Comparison of ENCODE assay signal across 1 cellular context in genomic region chr7:128408709-128409434, GRCh38.
TF ChIP-seq lines count a peak whose summit lies in the region.

No MANE protein-coding gene starts in this region.

TF ChIP-seq in K562, 482 proteins besides CTCF, POLR2A, EP300 and RAD21 (continued from another document and continues in another):
- TF ChIP-seq, protein P1, sequence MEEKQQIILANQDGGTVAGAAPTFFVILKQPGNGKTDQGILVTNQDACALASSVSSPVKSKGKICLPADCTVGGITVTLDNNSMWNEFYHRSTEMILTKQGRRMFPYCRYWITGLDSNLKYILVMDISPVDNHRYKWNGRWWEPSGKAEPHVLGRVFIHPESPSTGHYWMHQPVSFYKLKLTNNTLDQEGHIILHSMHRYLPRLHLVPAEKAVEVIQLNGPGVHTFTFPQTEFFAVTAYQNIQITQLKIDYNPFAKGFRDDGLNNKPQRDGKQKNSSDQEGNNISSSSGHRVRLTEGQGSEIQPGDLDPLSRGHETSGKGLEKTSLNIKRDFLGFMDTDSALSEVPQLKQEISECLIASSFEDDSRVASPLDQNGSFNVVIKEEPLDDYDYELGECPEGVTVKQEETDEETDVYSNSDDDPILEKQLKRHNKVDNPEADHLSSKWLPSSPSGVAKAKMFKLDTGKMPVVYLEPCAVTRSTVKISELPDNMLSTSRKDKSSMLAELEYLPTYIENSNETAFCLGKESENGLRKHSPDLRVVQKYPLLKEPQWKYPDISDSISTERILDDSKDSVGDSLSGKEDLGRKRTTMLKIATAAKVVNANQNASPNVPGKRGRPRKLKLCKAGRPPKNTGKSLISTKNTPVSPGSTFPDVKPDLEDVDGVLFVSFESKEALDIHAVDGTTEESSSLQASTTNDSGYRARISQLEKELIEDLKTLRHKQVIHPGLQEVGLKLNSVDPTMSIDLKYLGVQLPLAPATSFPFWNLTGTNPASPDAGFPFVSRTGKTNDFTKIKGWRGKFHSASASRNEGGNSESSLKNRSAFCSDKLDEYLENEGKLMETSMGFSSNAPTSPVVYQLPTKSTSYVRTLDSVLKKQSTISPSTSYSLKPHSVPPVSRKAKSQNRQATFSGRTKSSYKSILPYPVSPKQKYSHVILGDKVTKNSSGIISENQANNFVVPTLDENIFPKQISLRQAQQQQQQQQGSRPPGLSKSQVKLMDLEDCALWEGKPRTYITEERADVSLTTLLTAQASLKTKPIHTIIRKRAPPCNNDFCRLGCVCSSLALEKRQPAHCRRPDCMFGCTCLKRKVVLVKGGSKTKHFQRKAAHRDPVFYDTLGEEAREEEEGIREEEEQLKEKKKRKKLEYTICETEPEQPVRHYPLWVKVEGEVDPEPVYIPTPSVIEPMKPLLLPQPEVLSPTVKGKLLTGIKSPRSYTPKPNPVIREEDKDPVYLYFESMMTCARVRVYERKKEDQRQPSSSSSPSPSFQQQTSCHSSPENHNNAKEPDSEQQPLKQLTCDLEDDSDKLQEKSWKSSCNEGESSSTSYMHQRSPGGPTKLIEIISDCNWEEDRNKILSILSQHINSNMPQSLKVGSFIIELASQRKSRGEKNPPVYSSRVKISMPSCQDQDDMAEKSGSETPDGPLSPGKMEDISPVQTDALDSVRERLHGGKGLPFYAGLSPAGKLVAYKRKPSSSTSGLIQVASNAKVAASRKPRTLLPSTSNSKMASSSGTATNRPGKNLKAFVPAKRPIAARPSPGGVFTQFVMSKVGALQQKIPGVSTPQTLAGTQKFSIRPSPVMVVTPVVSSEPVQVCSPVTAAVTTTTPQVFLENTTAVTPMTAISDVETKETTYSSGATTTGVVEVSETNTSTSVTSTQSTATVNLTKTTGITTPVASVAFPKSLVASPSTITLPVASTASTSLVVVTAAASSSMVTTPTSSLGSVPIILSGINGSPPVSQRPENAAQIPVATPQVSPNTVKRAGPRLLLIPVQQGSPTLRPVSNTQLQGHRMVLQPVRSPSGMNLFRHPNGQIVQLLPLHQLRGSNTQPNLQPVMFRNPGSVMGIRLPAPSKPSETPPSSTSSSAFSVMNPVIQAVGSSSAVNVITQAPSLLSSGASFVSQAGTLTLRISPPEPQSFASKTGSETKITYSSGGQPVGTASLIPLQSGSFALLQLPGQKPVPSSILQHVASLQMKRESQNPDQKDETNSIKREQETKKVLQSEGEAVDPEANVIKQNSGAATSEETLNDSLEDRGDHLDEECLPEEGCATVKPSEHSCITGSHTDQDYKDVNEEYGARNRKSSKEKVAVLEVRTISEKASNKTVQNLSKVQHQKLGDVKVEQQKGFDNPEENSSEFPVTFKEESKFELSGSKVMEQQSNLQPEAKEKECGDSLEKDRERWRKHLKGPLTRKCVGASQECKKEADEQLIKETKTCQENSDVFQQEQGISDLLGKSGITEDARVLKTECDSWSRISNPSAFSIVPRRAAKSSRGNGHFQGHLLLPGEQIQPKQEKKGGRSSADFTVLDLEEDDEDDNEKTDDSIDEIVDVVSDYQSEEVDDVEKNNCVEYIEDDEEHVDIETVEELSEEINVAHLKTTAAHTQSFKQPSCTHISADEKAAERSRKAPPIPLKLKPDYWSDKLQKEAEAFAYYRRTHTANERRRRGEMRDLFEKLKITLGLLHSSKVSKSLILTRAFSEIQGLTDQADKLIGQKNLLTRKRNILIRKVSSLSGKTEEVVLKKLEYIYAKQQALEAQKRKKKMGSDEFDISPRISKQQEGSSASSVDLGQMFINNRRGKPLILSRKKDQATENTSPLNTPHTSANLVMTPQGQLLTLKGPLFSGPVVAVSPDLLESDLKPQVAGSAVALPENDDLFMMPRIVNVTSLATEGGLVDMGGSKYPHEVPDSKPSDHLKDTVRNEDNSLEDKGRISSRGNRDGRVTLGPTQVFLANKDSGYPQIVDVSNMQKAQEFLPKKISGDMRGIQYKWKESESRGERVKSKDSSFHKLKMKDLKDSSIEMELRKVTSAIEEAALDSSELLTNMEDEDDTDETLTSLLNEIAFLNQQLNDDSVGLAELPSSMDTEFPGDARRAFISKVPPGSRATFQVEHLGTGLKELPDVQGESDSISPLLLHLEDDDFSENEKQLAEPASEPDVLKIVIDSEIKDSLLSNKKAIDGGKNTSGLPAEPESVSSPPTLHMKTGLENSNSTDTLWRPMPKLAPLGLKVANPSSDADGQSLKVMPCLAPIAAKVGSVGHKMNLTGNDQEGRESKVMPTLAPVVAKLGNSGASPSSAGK (IDR thresholded peaks at IDR 0.05) = no peak
- TF ChIP-seq ZNF165 (CRISPR knock-in tag; IDR thresholded peaks at IDR 0.05; ENCODE audit: borderline replicate concordance) (no peak), RBM34 (IDR thresholded peaks at IDR 0.05; ENCODE audit: borderline replicate concordance, insufficient read depth, low read length) (no peak), NR2C1 (IDR thresholded peaks at IDR 0.05) (no peak), NR2C1 (tag; IDR thresholded peaks at IDR 0.05) (no peak), ZNF3 (CRISPR knock-in tag; IDR thresholded peaks at IDR 0.05) (no peak), ETS1 (conservative IDR thresholded peaks at IDR 0.05; ENCODE audit: control insufficient read depth, low read depth, low read length) (no peak), POLR2AphosphoS5 (IDR thresholded peaks at IDR 0.05; ENCODE audit: control insufficient read depth, insufficient read depth, low read depth, low read length) (0 out of 2 replicates have a peak, but pooled peaks have one; percentile 1), CXXC5 (CRISPR knock-in tag; IDR thresholded peaks at IDR 0.05) (no peak), TCF7L2 (IDR thresholded peaks at IDR 0.05; ENCODE audit: low read depth, low read length) (no peak), TEAD1 (CRISPR knock-in tag; IDR thresholded peaks at IDR 0.05) (no peak), MBD2 (IDR thresholded peaks at IDR 0.05; ENCODE audit: borderline replicate concordance, low read depth) (no peak), ZBTB7A (IDR thresholded peaks at IDR 0.05; ENCODE audit: borderline replicate concordance, control insufficient read depth, low read depth, low read length) (no peak; the same call in none of the 2 replicates), FUS (optimal IDR thresholded peaks at IDR 0.05; ENCODE audit: low read depth, low read length) (no peak), ZBTB1 (CRISPR knock-in tag; IDR thresholded peaks at IDR 0.05; ENCODE audit: borderline replicate concordance, low read depth) (peak; percentile 56; the same call in 1 of the 2 replicates), NEUROD1 (IDR thresholded peaks at IDR 0.05; ENCODE audit: borderline replicate concordance, low read depth, low read length, partially characterized antibody) (peak; percentile 4), ZKSCAN1 (IDR thresholded peaks at IDR 0.05; ENCODE audit: low read depth, low read length) (no peak), TOE1 (IDR thresholded peaks at IDR 0.05; ENCODE audit: borderline replicate concordance) (no peak), TOE1 (CRISPR knock-in tag; IDR thresholded peaks at IDR 0.05; ENCODE audit: borderline replicate concordance, low read depth) (no peak), RBFOX2 (IDR thresholded peaks at IDR 0.05; ENCODE audit: low read depth, low read length) (no peak), CAMTA2 (CRISPR knock-in tag; conservative IDR thresholded peaks at IDR 0.05) (no peak), HDAC8 (tag; IDR thresholded peaks at IDR 0.05) (no peak), ZNF75A (CRISPR knock-in tag; IDR thresholded peaks at IDR 0.05) (0 out of 2 replicates have a peak, but pooled peaks have one; percentile 24), EP400 (IDR thresholded peaks at IDR 0.05) (no peak), CREM (IDR thresholded peaks at IDR 0.05; ENCODE audit: low read depth) (no peak), RNF2 (IDR thresholded peaks at IDR 0.05) (no peak), NUFIP1 (IDR thresholded peaks at IDR 0.05; ENCODE audit: partially characterized antibody) (no peak), HEY1 (CRISPR knock-in tag; IDR thresholded peaks at IDR 0.05; ENCODE audit: borderline replicate concordance) (no peak), ZNF785 (CRISPR knock-in tag; IDR thresholded peaks at IDR 0.05) (no peak), POLR2AphosphoS2 (IDR thresholded peaks at IDR 0.05; ENCODE audit: low read length) (no peak), STAT5A (IDR thresholded peaks at IDR 0.05; ENCODE audit: borderline replicate concordance, low read length) (no peak), GTF2E2 (tag; IDR thresholded peaks at IDR 0.05) (no peak), ADNP (tag; IDR thresholded peaks at IDR 0.05) (no peak)
- TF ChIP-seq, protein P2, sequence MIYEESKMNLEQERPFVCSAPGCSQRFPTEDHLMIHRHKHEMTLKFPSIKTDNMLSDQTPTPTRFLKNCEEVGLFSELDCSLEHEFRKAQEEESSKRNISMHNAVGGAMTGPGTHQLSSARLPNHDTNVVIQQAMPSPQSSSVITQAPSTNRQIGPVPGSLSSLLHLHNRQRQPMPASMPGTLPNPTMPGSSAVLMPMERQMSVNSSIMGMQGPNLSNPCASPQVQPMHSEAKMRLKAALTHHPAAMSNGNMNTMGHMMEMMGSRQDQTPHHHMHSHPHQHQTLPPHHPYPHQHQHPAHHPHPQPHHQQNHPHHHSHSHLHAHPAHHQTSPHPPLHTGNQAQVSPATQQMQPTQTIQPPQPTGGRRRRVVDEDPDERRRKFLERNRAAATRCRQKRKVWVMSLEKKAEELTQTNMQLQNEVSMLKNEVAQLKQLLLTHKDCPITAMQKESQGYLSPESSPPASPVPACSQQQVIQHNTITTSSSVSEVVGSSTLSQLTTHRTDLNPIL (CRISPR knock-in tag; IDR thresholded peaks at IDR 0.05) = no peak
- TF ChIP-seq, protein P3, sequence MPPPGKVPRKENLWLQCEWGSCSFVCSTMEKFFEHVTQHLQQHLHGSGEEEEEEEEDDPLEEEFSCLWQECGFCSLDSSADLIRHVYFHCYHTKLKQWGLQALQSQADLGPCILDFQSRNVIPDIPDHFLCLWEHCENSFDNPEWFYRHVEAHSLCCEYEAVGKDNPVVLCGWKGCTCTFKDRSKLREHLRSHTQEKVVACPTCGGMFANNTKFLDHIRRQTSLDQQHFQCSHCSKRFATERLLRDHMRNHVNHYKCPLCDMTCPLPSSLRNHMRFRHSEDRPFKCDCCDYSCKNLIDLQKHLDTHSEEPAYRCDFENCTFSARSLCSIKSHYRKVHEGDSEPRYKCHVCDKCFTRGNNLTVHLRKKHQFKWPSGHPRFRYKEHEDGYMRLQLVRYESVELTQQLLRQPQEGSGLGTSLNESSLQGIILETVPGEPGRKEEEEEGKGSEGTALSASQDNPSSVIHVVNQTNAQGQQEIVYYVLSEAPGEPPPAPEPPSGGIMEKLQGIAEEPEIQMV (tag; conservative IDR thresholded peaks at IDR 0.05; ENCODE audit: low read depth) = no peak
- TF ChIP-seq, protein P4, sequence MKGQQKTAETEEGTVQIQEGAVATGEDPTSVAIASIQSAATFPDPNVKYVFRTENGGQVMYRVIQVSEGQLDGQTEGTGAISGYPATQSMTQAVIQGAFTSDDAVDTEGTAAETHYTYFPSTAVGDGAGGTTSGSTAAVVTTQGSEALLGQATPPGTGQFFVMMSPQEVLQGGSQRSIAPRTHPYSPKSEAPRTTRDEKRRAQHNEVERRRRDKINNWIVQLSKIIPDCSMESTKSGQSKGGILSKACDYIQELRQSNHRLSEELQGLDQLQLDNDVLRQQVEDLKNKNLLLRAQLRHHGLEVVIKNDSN (CRISPR knock-in tag; IDR thresholded peaks at IDR 0.05) = no peak
- TF ChIP-seq, protein P5, sequence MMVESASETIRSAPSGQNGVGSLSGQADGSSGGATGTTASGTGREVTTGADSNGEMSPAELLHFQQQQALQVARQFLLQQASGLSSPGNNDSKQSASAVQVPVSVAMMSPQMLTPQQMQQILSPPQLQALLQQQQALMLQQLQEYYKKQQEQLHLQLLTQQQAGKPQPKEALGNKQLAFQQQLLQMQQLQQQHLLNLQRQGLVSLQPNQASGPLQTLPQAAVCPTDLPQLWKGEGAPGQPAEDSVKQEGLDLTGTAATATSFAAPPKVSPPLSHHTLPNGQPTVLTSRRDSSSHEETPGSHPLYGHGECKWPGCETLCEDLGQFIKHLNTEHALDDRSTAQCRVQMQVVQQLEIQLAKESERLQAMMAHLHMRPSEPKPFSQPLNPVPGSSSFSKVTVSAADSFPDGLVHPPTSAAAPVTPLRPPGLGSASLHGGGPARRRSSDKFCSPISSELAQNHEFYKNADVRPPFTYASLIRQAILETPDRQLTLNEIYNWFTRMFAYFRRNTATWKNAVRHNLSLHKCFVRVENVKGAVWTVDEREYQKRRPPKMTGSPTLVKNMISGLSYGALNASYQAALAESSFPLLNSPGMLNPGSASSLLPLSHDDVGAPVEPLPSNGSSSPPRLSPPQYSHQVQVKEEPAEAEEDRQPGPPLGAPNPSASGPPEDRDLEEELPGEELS (CRISPR knock-in tag; IDR thresholded peaks at IDR 0.05; ENCODE audit: borderline replicate concordance) = no peak
- TF ChIP-seq, protein P6, sequence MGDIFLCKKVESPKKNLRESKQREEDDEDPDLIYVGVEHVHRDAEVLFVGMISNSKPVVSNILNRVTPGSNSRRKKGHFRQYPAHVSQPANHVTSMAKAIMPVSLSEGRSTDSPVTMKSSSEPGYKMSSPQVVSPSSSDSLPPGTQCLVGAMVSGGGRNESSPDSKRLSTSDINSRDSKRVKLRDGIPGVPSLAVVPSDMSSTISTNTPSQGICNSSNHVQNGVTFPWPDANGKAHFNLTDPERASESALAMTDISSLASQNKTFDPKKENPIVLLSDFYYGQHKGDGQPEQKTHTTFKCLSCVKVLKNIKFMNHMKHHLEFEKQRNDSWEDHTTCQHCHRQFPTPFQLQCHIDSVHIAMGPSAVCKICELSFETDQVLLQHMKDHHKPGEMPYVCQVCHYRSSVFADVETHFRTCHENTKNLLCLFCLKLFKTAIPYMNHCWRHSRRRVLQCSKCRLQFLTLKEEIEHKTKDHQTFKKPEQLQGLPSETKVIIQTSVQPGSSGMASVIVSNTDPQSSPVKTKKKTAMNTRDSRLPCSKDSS (IDR thresholded peaks at IDR 0.05; ENCODE audit: low read depth, partially characterized antibody) = no peak
- TF ChIP-seq, protein P7, sequence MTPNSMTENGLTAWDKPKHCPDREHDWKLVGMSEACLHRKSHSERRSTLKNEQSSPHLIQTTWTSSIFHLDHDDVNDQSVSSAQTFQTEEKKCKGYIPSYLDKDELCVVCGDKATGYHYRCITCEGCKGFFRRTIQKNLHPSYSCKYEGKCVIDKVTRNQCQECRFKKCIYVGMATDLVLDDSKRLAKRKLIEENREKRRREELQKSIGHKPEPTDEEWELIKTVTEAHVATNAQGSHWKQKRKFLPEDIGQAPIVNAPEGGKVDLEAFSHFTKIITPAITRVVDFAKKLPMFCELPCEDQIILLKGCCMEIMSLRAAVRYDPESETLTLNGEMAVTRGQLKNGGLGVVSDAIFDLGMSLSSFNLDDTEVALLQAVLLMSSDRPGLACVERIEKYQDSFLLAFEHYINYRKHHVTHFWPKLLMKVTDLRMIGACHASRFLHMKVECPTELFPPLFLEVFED (CRISPR knock-in tag; conservative IDR thresholded peaks at IDR 0.05) = no peak
